ENCODE assay signal across 1 cellular context in the genomic region with DNA sequence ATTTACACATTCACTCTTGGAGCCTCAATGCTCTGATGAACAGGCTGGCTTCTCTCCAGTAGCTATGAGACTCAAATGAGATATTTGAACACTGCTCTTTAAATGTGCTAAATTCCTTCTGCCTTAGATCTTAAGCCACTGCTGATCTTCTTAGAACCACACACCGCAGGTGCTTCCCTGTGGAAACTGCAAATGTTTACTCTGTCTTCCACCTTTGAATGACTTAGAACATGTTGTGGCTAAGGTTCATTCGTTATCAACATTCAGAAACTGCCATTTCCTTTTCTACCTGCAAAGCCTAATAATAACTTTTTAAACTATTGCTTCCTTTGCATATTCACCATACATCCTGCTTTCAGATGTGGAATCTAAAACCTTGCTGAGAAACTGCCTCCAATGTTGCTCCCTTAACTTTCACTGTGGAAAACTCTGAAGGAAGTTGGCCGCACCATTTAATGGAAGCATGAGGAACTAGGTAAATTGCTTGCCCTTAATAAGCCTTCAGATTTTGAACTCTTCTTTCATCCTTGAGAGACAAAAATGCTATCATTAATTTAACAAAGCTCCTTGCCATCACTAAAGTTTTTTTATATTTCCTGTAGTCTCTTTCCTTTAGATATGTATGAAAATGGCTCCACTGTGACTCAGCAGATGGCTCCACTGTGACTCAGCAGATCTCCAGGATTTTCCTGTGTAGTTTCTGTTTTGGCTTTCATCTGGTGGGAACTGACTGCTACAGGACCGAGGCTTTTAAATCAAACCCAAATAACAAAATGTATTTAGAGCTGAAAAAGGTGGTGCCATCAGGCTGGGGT.
TF ChIP-seq lines count a peak whose summit lies in the region.

No MANE protein-coding gene starts in this region.

TF ChIP-seq in K562, 482 proteins besides CTCF, POLR2A, EP300 and RAD21 (continued from another document and continues in another):
- TF ChIP-seq, protein P1, sequence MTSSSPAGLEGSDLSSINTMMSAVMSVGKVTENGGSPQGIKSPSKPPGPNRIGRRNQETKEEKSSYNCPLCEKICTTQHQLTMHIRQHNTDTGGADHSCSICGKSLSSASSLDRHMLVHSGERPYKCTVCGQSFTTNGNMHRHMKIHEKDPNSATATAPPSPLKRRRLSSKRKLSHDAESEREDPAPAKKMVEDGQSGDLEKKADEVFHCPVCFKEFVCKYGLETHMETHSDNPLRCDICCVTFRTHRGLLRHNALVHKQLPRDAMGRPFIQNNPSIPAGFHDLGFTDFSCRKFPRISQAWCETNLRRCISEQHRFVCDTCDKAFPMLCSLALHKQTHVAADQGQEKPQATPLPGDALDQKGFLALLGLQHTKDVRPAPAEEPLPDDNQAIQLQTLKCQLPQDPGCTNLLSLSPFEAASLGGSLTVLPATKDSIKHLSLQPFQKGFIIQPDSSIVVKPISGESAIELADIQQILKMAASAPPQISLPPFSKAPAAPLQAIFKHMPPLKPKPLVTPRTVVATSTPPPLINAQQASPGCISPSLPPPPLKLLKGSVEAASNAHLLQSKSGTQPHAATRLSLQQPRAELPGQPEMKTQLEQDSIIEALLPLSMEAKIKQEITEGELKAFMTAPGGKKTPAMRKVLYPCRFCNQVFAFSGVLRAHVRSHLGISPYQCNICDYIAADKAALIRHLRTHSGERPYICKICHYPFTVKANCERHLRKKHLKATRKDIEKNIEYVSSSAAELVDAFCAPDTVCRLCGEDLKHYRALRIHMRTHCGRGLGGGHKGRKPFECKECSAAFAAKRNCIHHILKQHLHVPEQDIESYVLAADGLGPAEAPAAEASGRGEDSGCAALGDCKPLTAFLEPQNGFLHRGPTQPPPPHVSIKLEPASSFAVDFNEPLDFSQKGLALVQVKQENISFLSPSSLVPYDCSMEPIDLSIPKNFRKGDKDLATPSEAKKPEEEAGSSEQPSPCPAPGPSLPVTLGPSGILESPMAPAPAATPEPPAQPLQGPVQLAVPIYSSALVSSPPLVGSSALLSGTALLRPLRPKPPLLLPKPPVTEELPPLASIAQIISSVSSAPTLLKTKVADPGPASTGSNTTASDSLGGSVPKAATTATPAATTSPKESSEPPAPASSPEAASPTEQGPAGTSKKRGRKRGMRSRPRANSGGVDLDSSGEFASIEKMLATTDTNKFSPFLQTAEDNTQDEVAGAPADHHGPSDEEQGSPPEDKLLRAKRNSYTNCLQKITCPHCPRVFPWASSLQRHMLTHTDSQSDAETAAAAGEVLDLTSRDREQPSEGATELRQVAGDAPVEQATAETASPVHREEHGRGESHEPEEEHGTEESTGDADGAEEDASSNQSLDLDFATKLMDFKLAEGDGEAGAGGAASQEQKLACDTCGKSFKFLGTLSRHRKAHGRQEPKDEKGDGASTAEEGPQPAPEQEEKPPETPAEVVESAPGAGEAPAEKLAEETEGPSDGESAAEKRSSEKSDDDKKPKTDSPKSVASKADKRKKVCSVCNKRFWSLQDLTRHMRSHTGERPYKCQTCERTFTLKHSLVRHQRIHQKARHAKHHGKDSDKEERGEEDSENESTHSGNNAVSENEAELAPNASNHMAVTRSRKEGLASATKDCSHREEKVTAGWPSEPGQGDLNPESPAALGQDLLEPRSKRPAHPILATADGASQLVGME (CRISPR knock-in tag; IDR thresholded peaks at IDR 0.05) = no peak
- TF ChIP-seq ZC3H4 (CRISPR knock-in tag; IDR thresholded peaks at IDR 0.05; ENCODE audit: borderline replicate concordance) (no peak), MYNN (IDR thresholded peaks at IDR 0.05) (no peak), MYNN (CRISPR knock-in tag; IDR thresholded peaks at IDR 0.05) (no peak), HSF4 (CRISPR knock-in tag; IDR thresholded peaks at IDR 0.05; ENCODE audit: borderline replicate concordance) (no peak), GTF2E2 (tag; IDR thresholded peaks at IDR 0.05) (no peak), SMAD2 (IDR thresholded peaks at IDR 0.05; ENCODE audit: low read depth, low read length) (no peak), ZNF785 (CRISPR knock-in tag; IDR thresholded peaks at IDR 0.05) (no peak), ZNF324 (CRISPR knock-in tag; IDR thresholded peaks at IDR 0.05) (no peak), MTA3 (IDR thresholded peaks at IDR 0.05; ENCODE audit: borderline replicate concordance) (no peak), ZFPM2 (CRISPR knock-in tag; IDR thresholded peaks at IDR 0.05) (no peak), PTBP1 (IDR thresholded peaks at IDR 0.05; ENCODE audit: low read depth, low read length) (no peak), SREBF1 (IDR thresholded peaks at IDR 0.05; ENCODE audit: borderline replicate concordance, low read depth, low read length) (no peak), ZNF184 (CRISPR knock-in tag; IDR thresholded peaks at IDR 0.05) (no peak), SAFB (IDR thresholded peaks at IDR 0.05; ENCODE audit: borderline replicate concordance, low read depth, low read length) (no peak), SMAD4 (CRISPR knock-in tag; conservative IDR thresholded peaks at IDR 0.05) (peak; percentile 81), PML (IDR thresholded peaks at IDR 0.05; ENCODE audit: low read length) (no peak), ARNT (IDR thresholded peaks at IDR 0.05) (no peak), ZC3H11A (IDR thresholded peaks at IDR 0.05; ENCODE audit: low read depth, low read length) (no peak), HDAC8 (tag; IDR thresholded peaks at IDR 0.05) (no peak)
- TF ChIP-seq, protein P2, sequence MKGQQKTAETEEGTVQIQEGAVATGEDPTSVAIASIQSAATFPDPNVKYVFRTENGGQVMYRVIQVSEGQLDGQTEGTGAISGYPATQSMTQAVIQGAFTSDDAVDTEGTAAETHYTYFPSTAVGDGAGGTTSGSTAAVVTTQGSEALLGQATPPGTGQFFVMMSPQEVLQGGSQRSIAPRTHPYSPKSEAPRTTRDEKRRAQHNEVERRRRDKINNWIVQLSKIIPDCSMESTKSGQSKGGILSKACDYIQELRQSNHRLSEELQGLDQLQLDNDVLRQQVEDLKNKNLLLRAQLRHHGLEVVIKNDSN (CRISPR knock-in tag; IDR thresholded peaks at IDR 0.05) = no peak
- TF ChIP-seq, protein P3, sequence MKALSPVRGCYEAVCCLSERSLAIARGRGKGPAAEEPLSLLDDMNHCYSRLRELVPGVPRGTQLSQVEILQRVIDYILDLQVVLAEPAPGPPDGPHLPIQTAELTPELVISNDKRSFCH (CRISPR knock-in tag; IDR thresholded peaks at IDR 0.05) = no peak
- TF ChIP-seq, protein P3 (tag; IDR thresholded peaks at IDR 0.05) = no peak
- TF ChIP-seq, protein P4, sequence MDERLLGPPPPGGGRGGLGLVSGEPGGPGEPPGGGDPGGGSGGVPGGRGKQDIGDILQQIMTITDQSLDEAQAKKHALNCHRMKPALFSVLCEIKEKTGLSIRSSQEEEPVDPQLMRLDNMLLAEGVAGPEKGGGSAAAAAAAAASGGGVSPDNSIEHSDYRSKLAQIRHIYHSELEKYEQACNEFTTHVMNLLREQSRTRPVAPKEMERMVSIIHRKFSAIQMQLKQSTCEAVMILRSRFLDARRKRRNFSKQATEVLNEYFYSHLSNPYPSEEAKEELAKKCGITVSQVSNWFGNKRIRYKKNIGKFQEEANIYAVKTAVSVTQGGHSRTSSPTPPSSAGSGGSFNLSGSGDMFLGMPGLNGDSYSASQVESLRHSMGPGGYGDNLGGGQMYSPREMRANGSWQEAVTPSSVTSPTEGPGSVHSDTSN (CRISPR knock-in tag; IDR thresholded peaks at IDR 0.05; ENCODE audit: low read depth) = no peak
- TF ChIP-seq, protein P4 (tag; conservative IDR thresholded peaks at IDR 0.05; ENCODE audit: low read depth) = 0 out of 2 replicates have a peak, but pooled peaks have one; percentile 48
- TF ChIP-seq, protein P5, sequence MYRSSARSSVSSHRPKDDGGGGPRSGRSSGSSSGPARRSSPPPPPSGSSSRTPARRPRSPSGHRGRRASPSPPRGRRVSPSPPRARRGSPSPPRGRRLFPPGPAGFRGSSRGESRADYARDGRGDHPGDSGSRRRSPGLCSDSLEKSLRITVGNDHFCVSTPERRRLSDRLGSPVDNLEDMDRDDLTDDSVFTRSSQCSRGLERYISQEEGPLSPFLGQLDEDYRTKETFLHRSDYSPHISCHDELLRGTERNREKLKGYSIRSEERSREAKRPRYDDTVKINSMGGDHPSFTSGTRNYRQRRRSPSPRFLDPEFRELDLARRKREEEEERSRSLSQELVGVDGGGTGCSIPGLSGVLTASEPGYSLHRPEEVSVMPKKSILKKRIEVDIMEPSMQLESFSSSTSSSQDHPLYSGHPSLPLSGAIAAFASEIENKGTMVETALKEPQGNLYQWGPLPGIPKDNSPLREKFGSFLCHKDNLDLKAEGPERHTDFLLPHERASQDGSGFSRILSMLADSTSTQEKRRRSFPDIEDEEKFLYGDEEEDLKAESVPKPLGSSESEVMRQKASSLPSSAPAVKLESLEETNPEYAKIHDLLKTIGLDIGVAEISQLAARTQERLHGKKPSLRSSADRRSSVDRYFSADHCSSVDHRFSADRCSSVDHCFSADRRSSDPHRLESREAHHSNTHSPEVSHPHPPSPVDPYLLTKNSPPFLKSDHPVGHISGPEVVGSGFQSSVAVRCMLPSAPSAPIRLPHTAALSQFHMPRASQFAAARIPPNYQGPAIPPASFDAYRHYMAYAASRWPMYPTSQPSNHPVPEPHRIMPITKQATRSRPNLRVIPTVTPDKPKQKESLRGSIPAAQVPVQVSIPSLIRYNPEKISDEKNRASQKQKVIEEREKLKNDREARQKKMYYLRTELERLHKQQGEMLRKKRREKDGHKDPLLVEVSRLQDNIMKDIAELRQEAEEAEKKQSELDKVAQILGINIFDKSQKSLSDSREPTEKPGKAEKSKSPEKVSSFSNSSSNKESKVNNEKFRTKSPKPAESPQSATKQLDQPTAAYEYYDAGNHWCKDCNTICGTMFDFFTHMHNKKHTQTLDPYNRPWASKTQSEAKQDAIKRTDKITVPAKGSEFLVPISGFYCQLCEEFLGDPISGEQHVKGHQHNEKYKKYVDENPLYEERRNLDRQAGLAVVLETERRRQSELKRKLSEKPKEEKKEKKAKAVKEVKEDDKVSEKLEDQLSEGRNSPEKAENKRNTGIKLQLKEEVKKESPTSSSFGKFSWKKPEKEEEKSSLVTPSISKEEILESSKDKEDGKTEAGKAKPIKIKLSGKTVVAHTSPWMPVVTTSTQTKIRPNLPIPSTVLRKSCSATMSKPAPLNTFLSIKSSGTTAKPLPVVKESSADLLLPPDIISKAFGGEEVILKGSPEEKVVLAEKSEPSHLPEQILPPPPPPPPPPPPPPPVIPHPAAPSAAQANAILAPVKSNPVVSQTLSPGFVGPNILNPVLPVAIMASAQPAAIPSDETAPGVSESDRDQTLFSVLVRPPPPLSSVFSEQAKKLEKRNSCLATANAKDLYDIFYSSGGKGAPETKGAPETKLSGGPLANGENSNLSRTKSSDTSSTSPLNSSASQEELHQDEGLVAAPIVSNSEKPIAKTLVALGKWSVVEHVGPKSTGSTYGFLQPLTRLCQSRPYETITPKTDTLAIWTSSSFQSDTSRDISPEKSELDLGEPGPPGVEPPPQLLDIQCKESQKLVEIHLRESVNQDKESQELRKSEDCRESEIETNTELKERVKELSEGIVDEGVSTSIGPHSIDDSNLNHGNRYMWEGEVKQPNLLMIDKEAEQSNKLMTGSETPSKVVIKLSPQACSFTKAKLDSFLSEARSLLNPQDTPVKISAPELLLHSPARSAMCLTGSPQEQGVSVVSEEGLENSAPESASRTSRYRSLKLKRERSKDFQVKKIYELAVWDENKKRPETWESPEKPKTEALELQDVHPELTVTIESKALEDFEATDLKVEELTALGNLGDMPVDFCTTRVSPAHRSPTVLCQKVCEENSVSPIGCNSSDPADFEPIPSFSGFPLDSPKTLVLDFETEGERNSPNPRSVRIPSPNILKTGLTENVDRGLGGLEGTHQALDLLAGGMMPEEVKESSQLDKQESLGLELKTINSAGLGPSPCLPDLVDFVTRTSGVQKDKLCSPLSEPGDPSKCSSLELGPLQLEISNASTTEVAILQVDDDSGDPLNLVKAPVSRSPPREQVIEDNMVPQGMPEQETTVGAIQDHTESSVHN (IDR thresholded peaks at IDR 0.05; ENCODE audit: borderline replicate concordance in 1 of 2, low read depth in 1 of 2) = no peak
- TF ChIP-seq, protein P6, sequence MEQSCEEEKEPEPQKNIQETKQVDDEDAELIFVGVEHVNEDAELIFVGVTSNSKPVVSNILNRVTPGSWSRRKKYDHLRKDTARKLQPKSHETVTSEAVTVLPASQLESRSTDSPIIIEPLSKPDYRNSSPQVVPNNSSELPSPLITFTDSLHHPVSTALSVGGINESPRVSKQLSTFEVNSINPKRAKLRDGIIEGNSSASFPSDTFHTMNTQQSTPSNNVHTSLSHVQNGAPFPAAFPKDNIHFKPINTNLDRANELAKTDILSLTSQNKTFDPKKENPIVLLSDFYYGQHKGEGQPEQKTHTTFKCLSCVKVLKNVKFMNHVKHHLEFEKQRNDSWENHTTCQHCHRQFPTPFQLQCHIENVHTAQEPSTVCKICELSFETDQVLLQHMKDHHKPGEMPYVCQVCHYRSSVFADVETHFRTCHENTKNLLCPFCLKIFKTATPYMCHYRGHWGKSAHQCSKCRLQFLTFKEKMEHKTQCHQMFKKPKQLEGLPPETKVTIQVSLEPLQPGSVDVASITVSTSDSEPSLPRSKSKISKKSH (CRISPR knock-in tag; IDR thresholded peaks at IDR 0.05) = no peak
- TF ChIP-seq, protein P7, sequence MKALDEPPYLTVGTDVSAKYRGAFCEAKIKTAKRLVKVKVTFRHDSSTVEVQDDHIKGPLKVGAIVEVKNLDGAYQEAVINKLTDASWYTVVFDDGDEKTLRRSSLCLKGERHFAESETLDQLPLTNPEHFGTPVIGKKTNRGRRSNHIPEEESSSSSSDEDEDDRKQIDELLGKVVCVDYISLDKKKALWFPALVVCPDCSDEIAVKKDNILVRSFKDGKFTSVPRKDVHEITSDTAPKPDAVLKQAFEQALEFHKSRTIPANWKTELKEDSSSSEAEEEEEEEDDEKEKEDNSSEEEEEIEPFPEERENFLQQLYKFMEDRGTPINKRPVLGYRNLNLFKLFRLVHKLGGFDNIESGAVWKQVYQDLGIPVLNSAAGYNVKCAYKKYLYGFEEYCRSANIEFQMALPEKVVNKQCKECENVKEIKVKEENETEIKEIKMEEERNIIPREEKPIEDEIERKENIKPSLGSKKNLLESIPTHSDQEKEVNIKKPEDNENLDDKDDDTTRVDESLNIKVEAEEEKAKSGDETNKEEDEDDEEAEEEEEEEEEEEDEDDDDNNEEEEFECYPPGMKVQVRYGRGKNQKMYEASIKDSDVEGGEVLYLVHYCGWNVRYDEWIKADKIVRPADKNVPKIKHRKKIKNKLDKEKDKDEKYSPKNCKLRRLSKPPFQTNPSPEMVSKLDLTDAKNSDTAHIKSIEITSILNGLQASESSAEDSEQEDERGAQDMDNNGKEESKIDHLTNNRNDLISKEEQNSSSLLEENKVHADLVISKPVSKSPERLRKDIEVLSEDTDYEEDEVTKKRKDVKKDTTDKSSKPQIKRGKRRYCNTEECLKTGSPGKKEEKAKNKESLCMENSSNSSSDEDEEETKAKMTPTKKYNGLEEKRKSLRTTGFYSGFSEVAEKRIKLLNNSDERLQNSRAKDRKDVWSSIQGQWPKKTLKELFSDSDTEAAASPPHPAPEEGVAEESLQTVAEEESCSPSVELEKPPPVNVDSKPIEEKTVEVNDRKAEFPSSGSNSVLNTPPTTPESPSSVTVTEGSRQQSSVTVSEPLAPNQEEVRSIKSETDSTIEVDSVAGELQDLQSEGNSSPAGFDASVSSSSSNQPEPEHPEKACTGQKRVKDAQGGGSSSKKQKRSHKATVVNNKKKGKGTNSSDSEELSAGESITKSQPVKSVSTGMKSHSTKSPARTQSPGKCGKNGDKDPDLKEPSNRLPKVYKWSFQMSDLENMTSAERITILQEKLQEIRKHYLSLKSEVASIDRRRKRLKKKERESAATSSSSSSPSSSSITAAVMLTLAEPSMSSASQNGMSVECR (CRISPR knock-in tag; IDR thresholded peaks at IDR 0.05) = no peak
